ENCODE assay signal across 26 cellular contexts in the genomic region with DNA sequence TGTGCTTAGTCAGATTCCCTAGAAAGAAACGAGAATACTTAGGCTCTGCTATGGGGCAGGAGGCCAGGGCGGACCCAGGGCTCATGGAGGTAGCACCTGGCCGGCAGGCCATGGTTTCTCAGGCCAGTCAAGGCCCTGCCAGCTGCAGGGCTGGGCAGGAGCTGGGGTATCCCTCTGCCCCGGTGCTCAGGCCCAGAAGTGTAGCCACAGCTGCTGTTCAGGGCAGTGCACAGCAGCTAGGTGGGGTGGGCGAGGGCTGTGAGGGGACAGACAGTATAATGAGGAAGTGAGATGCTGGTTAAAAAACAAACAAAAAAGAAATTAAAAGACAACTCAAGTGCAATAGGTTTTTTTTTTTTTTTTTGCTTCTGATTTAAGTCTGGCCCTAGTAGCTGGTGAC. TPM values are rescaled to one million over a fixed set of nuclear protein-coding genes. Genes with fewer than 3 reads are reported as not detected.
DNase-seq lines count a peak whose midpoint lies in the region; ATAC-seq and TF ChIP-seq lines count a peak whose summit lies in the region.
"Had no signal": no experiment of that assay in that cellular context is flagged by ENCODE, and none has a peak within 500 bp of the region (broad histone marks: within the 10 kb centered on the region; RNA-seq: fewer than 3 reads in every experiment).

No MANE protein-coding gene starts in this region.

- H4K20me1 ChIP-seq in BLaER1 = no peaks in the 10 kb centered on the region

- DNase-seq in RPMI8226 (peak; percentile 88), body of pancreas (peak; percentile 75 to 93 (median 86)), trophoblast cell (no peak), BE2C (no peak), suprapubic skin (ENCODE audit: low spot score in 2 of 2) (no peak), GM10248 (ENCODE audit: extremely low spot score) (no peak), MG63 (no peak)
- DNase-seq: 8988T; ACHN; C1 segment of cervical spinal cord; COR-L47; DMS53; NCI-H1105 treated with DMSO at 0.1 percent for 48 hours; NCI-H146; NCI-H1930; NCI-H2107; NCI-H524; NCI-H748 treated with DMSO at 0.1 percent for 48 hours; NK-92 treated with Interleukin-12 subunit alpha and Interleukin-12 subunit beta, amount 100 ng/mL, for 24 hours; PC-9; Right ventricle myocardium superior had no signal

- no peak overlapping the region for H3K4ac ChIP-seq in trophoblast cell (ENCODE audit: low read depth, low read length)

- H3K79me2 ChIP-seq in trophoblast cell (ENCODE audit: control insufficient read depth, insufficient read depth, low read length, poor library complexity) = peaks cover 8% of the 10 kb centered on the region

- H4K8ac ChIP-seq in trophoblast cell (ENCODE audit: low read depth, low read length) = no peak overlapping the region

- TF ChIP-seq POLR2A in body of pancreas (IDR thresholded peaks at IDR 0.05) (no peak), suprapubic skin (IDR thresholded peaks at IDR 0.05) (no peak)

- no peak overlapping the region for H3K14ac ChIP-seq in trophoblast cell (ENCODE audit: low read length)

- TF ChIP-seq EP300 in suprapubic skin (IDR thresholded peaks at IDR 0.05) = no peak

- H4K12ac ChIP-seq in trophoblast cell (ENCODE audit: low read depth, low read length) = no peak overlapping the region

- H3K9ac ChIP-seq in BLaER1 = no peak overlapping the region
- H3K9ac ChIP-seq in trophoblast cell (ENCODE audit: low read length) = no peak overlapping the region

- WGBS in body of pancreas, 2 donors = 34 to 50% methylated on average over 5 of the region's 5 CpGs
- WGBS in trophoblast cell (ENCODE audit: extremely low coverage, insufficient coverage, insufficient read length) = no CpG with 5 or more reads among the region's 5 CpGs
- WGBS in suprapubic skin = 83% methylated on average over 5 of the region's 5 CpGs

- no peak overlapping the region for H2AK5ac ChIP-seq in trophoblast cell (ENCODE audit: low read length)

- H2BK12ac ChIP-seq in trophoblast cell (ENCODE audit: low read length) = peak overlapping the region; percentile 43

- H3K18ac ChIP-seq in trophoblast cell (ENCODE audit: low read length) = no peak overlapping the region

- H3K9me3 ChIP-seq in BLaER1 (no peaks in the 10 kb centered on the region), body of pancreas (no peaks in the 10 kb centered on the region), trophoblast cell (ENCODE audit: insufficient read depth, low read depth, low read length) (peaks cover 5% of the 10 kb centered on the region), BE2C (no peaks in the 10 kb centered on the region), suprapubic skin (no peaks in the 10 kb centered on the region), MG63 (no peaks in the 10 kb centered on the region)
- H3K9me3 ChIP-seq: SJSA1 had no signal

- H3K27ac ChIP-seq in BLaER1 (no peak overlapping the region), body of pancreas (peak overlapping the region in 3 of 4 donors; percentile 6 to 45 (median 39)), trophoblast cell (ENCODE audit: low read depth, low read length) (no peak overlapping the region), suprapubic skin (no peak overlapping the region)
- H3K27ac ChIP-seq: PC-9, SJSA1 had no signal

- CTCF ChIA-PET in GM10248 (lab: Yijun Ruan, JAX) = interaction anchor here (1.0 to 7.9 kb wide), 6 partner anchors 10 to 655 kb away, joined by 3 to 77 read pairs (median 3); no protein-coding TSS in a partner anchor

- no peak overlapping the region for H3K23ac ChIP-seq in trophoblast cell (ENCODE audit: low read length)

- no peak overlapping the region for H2BK5ac ChIP-seq in trophoblast cell (ENCODE audit: low read depth, low read length, poor library complexity)

- no peak for TF ChIP-seq CTCF in body of pancreas (IDR thresholded peaks at IDR 0.05)
- TF ChIP-seq CTCF in BE2C (IDR thresholded peaks at IDR 0.05; ENCODE audit: low read depth, low read length) = no peak
- no peak for TF ChIP-seq CTCF in suprapubic skin (IDR thresholded peaks at IDR 0.05)
- no peak for TF ChIP-seq CTCF in GM10248 (IDR thresholded peaks at IDR 0.05; ENCODE audit: control extremely low read depth, extremely low read depth, low read depth, missing control alignments)

- H2AFZ ChIP-seq in trophoblast cell (ENCODE audit: insufficient read depth, low read length, poor library complexity) = no peak overlapping the region
- H2AFZ ChIP-seq: PC-9 had no signal

- H3K4me2 ChIP-seq in BLaER1 = peak overlapping the region; percentile 36; the same call in 1 of the 2 replicates
- H3K4me2 ChIP-seq in trophoblast cell (ENCODE audit: low read length) = no peak overlapping the region
- H3K4me2 ChIP-seq: PC-9 had no signal

- H2BK120ac ChIP-seq in trophoblast cell (ENCODE audit: insufficient read depth, low read length, poor library complexity) = no peak overlapping the region

- no peak overlapping the region for H3K4me3 ChIP-seq in BLaER1
- no peak overlapping the region for H3K4me3 ChIP-seq in body of pancreas
- no peak overlapping the region for H3K4me3 ChIP-seq in trophoblast cell (ENCODE audit: low read depth, low read length)
- H3K4me3 ChIP-seq in BE2C (ENCODE audit: low read depth, low read length) = no peak overlapping the region
- no peak overlapping the region for H3K4me3 ChIP-seq in suprapubic skin
- H3K4me3 ChIP-seq in MG63 = no peak overlapping the region
- H3K4me3 ChIP-seq: PC-9, SJSA1 had no signal

- H3K27me3 ChIP-seq in BLaER1 (no peaks in the 10 kb centered on the region), body of pancreas (no peaks in the 10 kb centered on the region), trophoblast cell (ENCODE audit: insufficient read depth, low read length) (no peaks in the 10 kb centered on the region), BE2C (no peaks in the 10 kb centered on the region), suprapubic skin (no peaks in the 10 kb centered on the region), MG63 (no peaks in the 10 kb centered on the region)
- H3K27me3 ChIP-seq: SJSA1 had no signal

- H3K4me1 ChIP-seq in BLaER1 (peaks cover 34% of the 10 kb centered on the region), body of pancreas (peaks cover 48% of the 10 kb centered on the region), trophoblast cell (ENCODE audit: control insufficient read depth in 1 of 2, insufficient read depth in 2 of 2, low read length in 2 of 2) (peaks cover 44 to 45% of the 10 kb centered on the region in 2 experiments), BE2C (peaks cover 3% of the 10 kb centered on the region; the same call in 1 of the 2 replicates), suprapubic skin (peaks cover 21% of the 10 kb centered on the region)

- H4K91ac ChIP-seq in trophoblast cell (ENCODE audit: low read depth, low read length) = peak overlapping the region; percentile 16

- H3K79me1 ChIP-seq in trophoblast cell (ENCODE audit: low read length) = peaks cover 27% of the 10 kb centered on the region

- ATAC-seq in body of pancreas = peak; percentile 36

- intact Hi-C loops in body of pancreas (cut with DNase I) = no loop called here

- POLR2A ChIA-PET in GM10248 (lab: Yijun Ruan, JAX) = no interaction called here

- H3K36me3 ChIP-seq in BLaER1 (peaks cover 5% of the 10 kb centered on the region; the same call in 1 of the 2 replicates), body of pancreas (replicated peaks in 1 of 2; ENCODE audit: insufficient read depth in 1 of 2, low read depth in 2 of 2) (no peaks in the 10 kb centered on the region), trophoblast cell (ENCODE audit: control insufficient read depth in 1 of 2, insufficient read depth in 2 of 2, low read length in 2 of 2) (no peaks in the 10 kb centered on the region), BE2C (no peaks in the 10 kb centered on the region), suprapubic skin (peaks cover 1% of the 10 kb centered on the region), MG63 (no peaks in the 10 kb centered on the region)

RNA-seq across cellular contexts. Expression of a gene that starts 34.0 kb away (rescaled TPM):
- total RNA-seq in body of pancreas = 1 to 10 TPM; 3.6 TPM
- polyA plus RNA-seq in trophoblast cell (2013) = 0.14 and 0.19 TPM in 2 replicates
- not detected for polyA plus RNA-seq in BE2C (2012; ENCODE audit: insufficient read depth, insufficient read length, low read depth)
- 10 to 100 TPM in 1 of 4 donors, 1 to 10 TPM in 3; 2.3 to 10.2 (median 8.3) TPM for total RNA-seq in suprapubic skin
- 3.0 and 4.7 TPM in 2 replicates for total RNA-seq in MG63 (2014; rRNA removed; shearing (Covaris generic); ENCODE audit: low replicate concordance)
- total RNA-seq: CD4-positive, alpha-beta memory T cell; M059J; RPMI7951 had no signal
- polyA plus RNA-seq: CD4-positive, alpha-beta memory T cell had no signal

Comparison
In these comparisons a context has a peak if more than half of its experiments do, and no peak if none do; other contexts are left out.
1. H3K27ac ChIP-seq: peak in body of pancreas (3 of 4); none in BLaER1 (single experiment), trophoblast cell (single experiment) and suprapubic skin (single experiment).
2. DNase-seq: peak in RPMI8226 (single experiment) and body of pancreas (4 of 4); none in trophoblast cell (0 of 2), BE2C (single experiment), suprapubic skin (0 of 2), GM10248 (single experiment) and MG63 (single experiment).